In the genomic region with DNA sequence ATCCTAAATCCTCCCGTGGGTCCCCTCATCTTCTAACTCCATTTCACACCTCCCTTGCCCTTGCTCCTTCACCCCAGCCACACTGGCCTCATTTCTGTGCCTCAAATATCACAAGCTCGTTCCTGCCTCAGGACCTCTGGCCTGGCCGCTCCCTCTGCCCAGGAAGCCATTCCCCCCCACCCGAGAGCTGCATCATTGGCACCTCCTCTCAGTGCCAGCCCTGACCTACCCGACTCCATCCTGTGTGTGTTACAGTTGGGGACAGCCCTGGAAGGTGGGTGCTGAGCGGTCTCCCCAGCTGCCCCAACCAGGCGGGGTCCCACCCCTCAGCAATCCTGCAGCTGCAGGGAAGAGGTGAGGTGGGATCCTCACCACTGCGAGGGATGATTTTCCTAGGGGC, we compare ENCODE assay signal across 11 cellular contexts. TPM values are rescaled to one million over a fixed set of nuclear protein-coding genes. Genes with fewer than 3 reads are reported as not detected.
A peak's percentile ranks its signal among the peaks of the same experiment; 100 is the strongest.
DNase-seq lines count a peak whose midpoint lies in the region; ATAC-seq and TF ChIP-seq lines count a peak whose summit lies in the region.
"Had no signal": no experiment of that assay in that cellular context is flagged by ENCODE, and none has a peak within 500 bp of the region (broad histone marks: within the 10 kb centered on the region; RNA-seq: fewer than 3 reads in every experiment).

No MANE protein-coding gene starts in this region.

- TF ChIP-seq POLR2A in NB4 (IDR thresholded peaks at IDR 0.05; ENCODE audit: extremely low read depth, insufficient read length) = no peak

- peak overlapping the region in 1 of 2 donors; percentile 42 for H3K9ac ChIP-seq in mucosa of rectum (ENCODE audit: low read depth in 1 of 2, low read length in 2 of 2)

- DNase-seq in NB4 (ENCODE audit: low read depth) (no peak), NCI-H510A treated with DMSO at 0.1 percent for 48 hours (lab: John Stamatoyannopoulos, UW) (no peak), medulla oblongata (ENCODE audit: extremely low spot score) (no peak)
- DNase-seq: activated CD8-positive, alpha-beta memory T cell treated with anti-CD3 and anti-CD28 coated beads, Interleukin-2, amount 10 ng/mL, durations not matched to agents 7 days and 5 days; activated naive CD8-positive, alpha-beta T cell treated with anti-CD3 and anti-CD28 coated beads, Interleukin-2, amount 50 U/mL, for 24 hours; NCI-H187 had no signal

- H3K27ac Mint-ChIP-seq in dendritic cell treated with granulocyte-macrophage colony-stimulating factor and Interleukin-4, amounts not matched to agents 40 ng/mL and 50 ng/mL, for 4 days = peak overlapping the region; percentile 99
- H3K27ac Mint-ChIP-seq: activated CD8-positive, alpha-beta memory T cell treated with anti-CD3 and anti-CD28 coated beads, Interleukin-2, amount 10 ng/mL, durations not matched to agents 7 days and 5 days; activated naive CD8-positive, alpha-beta T cell treated with anti-CD3 and anti-CD28 coated beads, Interleukin-2, amount 50 U/mL, for 24 hours had no signal

- H3K4me3 Mint-ChIP-seq in dendritic cell treated with granulocyte-macrophage colony-stimulating factor and Interleukin-4, amounts not matched to agents 40 ng/mL and 50 ng/mL, for 4 days = no peak overlapping the region
- H3K4me3 Mint-ChIP-seq: activated CD8-positive, alpha-beta memory T cell treated with anti-CD3 and anti-CD28 coated beads, Interleukin-2, amount 10 ng/mL, durations not matched to agents 7 days and 5 days; activated naive CD8-positive, alpha-beta T cell treated with anti-CD3 and anti-CD28 coated beads, Interleukin-2, amount 50 U/mL, for 24 hours had no signal

- no peak for TF ChIP-seq CTCF in NB4 (IDR thresholded peaks at IDR 0.05; ENCODE audit: low read depth, low read length)

- no peaks in the 10 kb centered on the region for H3K27me3 Mint-ChIP-seq in dendritic cell treated with granulocyte-macrophage colony-stimulating factor and Interleukin-4, amounts not matched to agents 40 ng/mL and 50 ng/mL, for 4 days

- peaks cover 77% of the 10 kb centered on the region for H3K4me1 Mint-ChIP-seq in dendritic cell treated with granulocyte-macrophage colony-stimulating factor and Interleukin-4, amounts not matched to agents 40 ng/mL and 50 ng/mL, for 4 days (ENCODE audit: low read depth)

- peak overlapping the region; percentile 61 to 69 for H3K27ac ChIP-seq in mucosa of rectum (ENCODE audit: low read depth in 2 of 2, low read length in 2 of 2)
- peak overlapping the region; percentile 61 for H3K27ac ChIP-seq in thymus (ENCODE audit: low read depth)

- H3K9me3 Mint-ChIP-seq in dendritic cell treated with granulocyte-macrophage colony-stimulating factor and Interleukin-4, amounts not matched to agents 40 ng/mL and 50 ng/mL, for 4 days = no peaks in the 10 kb centered on the region
- H3K9me3 Mint-ChIP-seq: activated naive CD8-positive, alpha-beta T cell treated with anti-CD3 and anti-CD28 coated beads, Interleukin-2, amount 50 U/mL, for 24 hours had no signal

- H3K36me3 Mint-ChIP-seq in dendritic cell treated with granulocyte-macrophage colony-stimulating factor and Interleukin-4, amounts not matched to agents 40 ng/mL and 50 ng/mL, for 4 days (ENCODE audit: low read depth) = peaks cover 81% of the 10 kb centered on the region
- H3K36me3 Mint-ChIP-seq: activated CD8-positive, alpha-beta memory T cell treated with anti-CD3 and anti-CD28 coated beads, Interleukin-2, amount 10 ng/mL, durations not matched to agents 7 days and 5 days had no signal

- H3K4me3 ChIP-seq in NB4 (ENCODE audit: low read depth, low read length) (peak overlapping the region; percentile 47), mucosa of rectum (ENCODE audit: low read length in 2 of 2) (no peak overlapping the region), thymus (ENCODE audit: low read length) (no peak overlapping the region)

- H3K4me1 ChIP-seq in mucosa of rectum (ENCODE audit: control insufficient read depth in 2 of 2, insufficient read depth in 2 of 2, low read length in 2 of 2) (peaks cover 21 to 40% of the 10 kb centered on the region in 2 donors), thymus (ENCODE audit: control insufficient read depth, insufficient read depth, low read length) (peaks cover 39% of the 10 kb centered on the region)

- H3K36me3 ChIP-seq in mucosa of rectum (ENCODE audit: control insufficient read depth in 2 of 2, insufficient read depth in 2 of 2, low read length in 2 of 2) (no peaks in the 10 kb centered on the region), thymus (ENCODE audit: control insufficient read depth, insufficient read depth) (peaks cover 31% of the 10 kb centered on the region)

- intact Hi-C loops in dendritic cell treated with granulocyte-macrophage colony-stimulating factor and Interleukin-4, amounts not matched to agents 40 ng/mL and 50 ng/mL, for 4 days (cut with micrococcal nuclease) = no loop called here

- ATAC-seq in HG03442 (IDR thresholded peaks at IDR 0.05; ENCODE audit: unreplicated experiment) = no peak
- no peak for ATAC-seq in HG03280 (IDR thresholded peaks at IDR 0.05; ENCODE audit: unreplicated experiment)
- ATAC-seq: activated CD8-positive, alpha-beta memory T cell treated with anti-CD3 and anti-CD28 coated beads, Interleukin-2, amount 10 ng/mL, durations not matched to agents 7 days and 5 days; activated naive CD8-positive, alpha-beta T cell treated with anti-CD3 and anti-CD28 coated beads, Interleukin-2, amount 50 U/mL, for 24 hours had no signal

- H3K9me3 ChIP-seq in mucosa of rectum (ENCODE audit: control insufficient read depth in 2 of 2, low read length in 2 of 2) = no peaks in the 10 kb centered on the region
- H3K9me3 ChIP-seq in thymus (ENCODE audit: control insufficient read depth) = no peaks in the 10 kb centered on the region

- H3K27me3 ChIP-seq in mucosa of rectum (ENCODE audit: control insufficient read depth in 2 of 2, insufficient read depth in 2 of 2, low read length in 2 of 2) (no peaks in the 10 kb centered on the region), thymus (ENCODE audit: control insufficient read depth, insufficient read depth) (no peaks in the 10 kb centered on the region)

- WGBS in thymus = 74% methylated on average over 8 of the region's 8 CpGs

RNA-seq across cellular contexts. Expression of a gene that starts 14.5 kb away (rescaled TPM):
- polyA plus RNA-seq in thymus = 106 TPM

RNA-seq across cellular contexts. Expression of a gene that starts 49.0 kb away (rescaled TPM):
- polyA plus RNA-seq in thymus = 0.78 TPM
